ENCODE assay signal across 17 cellular contexts in the genomic region with DNA sequence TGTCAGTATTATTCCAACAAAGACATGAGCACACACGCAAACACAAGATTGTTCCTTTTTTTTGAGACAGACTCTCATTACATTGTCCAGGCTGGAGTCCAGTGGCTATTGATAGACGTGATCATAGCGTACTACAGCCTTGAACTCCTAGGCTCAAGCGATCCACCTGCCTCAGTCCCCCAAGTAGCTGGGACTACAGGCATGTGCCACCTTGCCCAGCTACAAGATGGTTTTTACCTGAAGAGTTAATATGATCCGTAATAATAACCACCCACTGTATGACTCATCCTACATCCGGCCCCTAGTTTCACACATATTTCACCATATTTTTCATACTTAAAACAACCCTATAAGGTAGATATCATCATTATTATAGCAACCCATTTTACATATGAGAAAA. TPM values are rescaled to one million over a fixed set of nuclear protein-coding genes. Genes with fewer than 3 reads are reported as not detected.
DNase-seq lines count a peak whose midpoint lies in the region; ATAC-seq, FAIRE-seq and TF ChIP-seq lines count a peak whose summit lies in the region.
"Had no signal": no experiment of that assay in that cellular context is flagged by ENCODE, and none has a peak within 500 bp of the region (broad histone marks: within the 10 kb centered on the region; RNA-seq: fewer than 3 reads in every experiment).

No MANE protein-coding gene starts in this region.

- peaks cover 16% of the 10 kb centered on the region for H3K36me3 Mint-ChIP-seq in activated CD8-positive, alpha-beta T cell treated with anti-CD3 and anti-CD28 coated beads for 36 hours (ENCODE audit: low read depth)
- peaks cover 2% of the 10 kb centered on the region for H3K36me3 Mint-ChIP-seq in activated CD8-positive, alpha-beta T cell treated with anti-CD3 and anti-CD28 coated beads, Interleukin-2, amount 10 ng/mL, durations not matched to agents 7 days and 5 days (ENCODE audit: low read depth)

- no peaks in the 10 kb centered on the region for H4K20me1 ChIP-seq in GM12878 (ENCODE audit: control insufficient read depth, insufficient read depth)

- no peak overlapping the region for H3K23ac ChIP-seq in trophoblast cell (ENCODE audit: low read length)

- 67% methylated on average over 6 of the region's 6 CpGs for WGBS in GM12878 (ENCODE audit: insufficient coverage, insufficient replicate concordance, low lambda C conversion rate, missing lambda C conversion rate)
- WGBS in trophoblast cell (ENCODE audit: extremely low coverage, insufficient coverage, insufficient read length) = 100% methylated on average over 1 of the region's 6 CpGs

- H3K4me2 ChIP-seq in GM12878 (ENCODE audit: control insufficient read depth, insufficient read depth) (no peak overlapping the region), trophoblast cell (ENCODE audit: low read length) (no peak overlapping the region)
- H3K4me2 ChIP-seq: SK-N-SH had no signal

- TF ChIP-seq RAD21 in GM12878 (IDR thresholded peaks at IDR 0.05; ENCODE audit: insufficient read depth, low read depth, low read length) = no peak

- DNase-seq in activated CD8-positive, alpha-beta T cell treated with anti-CD3 and anti-CD28 coated beads for 36 hours = peak; percentile 25
- no peak for DNase-seq in activated CD8-positive, alpha-beta T cell treated with anti-CD3 and anti-CD28 coated beads, Interleukin-2, amount 10 ng/mL, durations not matched to agents 7 days and 5 days
- DNase-seq in HPDE6-E6E7 (ENCODE audit: extremely low spot score) (peak; percentile 49), GM12878 (ENCODE audit: low read depth, low spot score) (no peak), trophoblast cell (no peak), nucleus accumbens (lab: John Stamatoyannopoulos, UW) (no peak), NCI-H2029 treated with DMSO at 0.1 percent for 48 hours (lab: John Stamatoyannopoulos, UW) (no peak), retina (no peak)
- DNase-seq: activated B cell treated with CpG ODN at 0.5 μM for 24 hours; activated T-cell treated with anti-CD3 and anti-CD28 coated beads, Interleukin-2, amount 50 U/mL, for 72 hours; mesenchymal stem cell; NCI-H1105 treated with DMSO at 0.1 percent for 48 hours; NCI-H524 treated with DMSO at 0.1 percent for 48 hours; SK-N-SH; stimulated activated CD4-positive, alpha-beta T cell treated with anti-CD3 and anti-CD28 coated beads, Interleukin-15, amount 100 ng/mL, for 24 hours had no signal

- no TSS peak for BruUV-seq in GM12878 (replicated peaks; lab: Mats Ljungman, UMichigan)

- no peak overlapping the region for H3K18ac ChIP-seq in trophoblast cell (ENCODE audit: low read length)

- SMC1A ChIA-PET in GM12878 (lab: Charles Lee; ENCODE audit: uncharacterized antibody, unreplicated experiment) = interaction anchor here (0.9 to 3.4 kb wide), 7 partner anchors 9 to 82 kb away, joined by 3 to 22 read pairs (median 3); no protein-coding TSS in a partner anchor

- H2BK5ac ChIP-seq in trophoblast cell (ENCODE audit: low read depth, low read length, poor library complexity) = no peak overlapping the region

- H3K79me2 ChIP-seq in GM12878 (ENCODE audit: control insufficient read depth, insufficient read depth, low read length) = peaks cover 22% of the 10 kb centered on the region
- peaks cover 3% of the 10 kb centered on the region for H3K79me2 ChIP-seq in trophoblast cell (ENCODE audit: control insufficient read depth, insufficient read depth, low read length, poor library complexity)

- H4K8ac ChIP-seq in trophoblast cell (ENCODE audit: low read depth, low read length) = no peak overlapping the region

- H3K14ac ChIP-seq in trophoblast cell (ENCODE audit: low read length) = no peak overlapping the region

- no peak overlapping the region for H2BK120ac ChIP-seq in trophoblast cell (ENCODE audit: insufficient read depth, low read length, poor library complexity)

- H3K4me3 ChIP-seq in GM12878 (no peak overlapping the region), trophoblast cell (ENCODE audit: low read depth, low read length) (no peak overlapping the region)
- H3K4me3 ChIP-seq: vagina had no signal

- RAD21 ChIA-PET in GM12878 (lab: Charles Lee; ENCODE audit: unreplicated experiment) = no interaction called here

- peaks cover 2% of the 10 kb centered on the region for H3K79me1 ChIP-seq in trophoblast cell (ENCODE audit: low read length)

- H2BK12ac ChIP-seq in trophoblast cell (ENCODE audit: low read length) = no peak overlapping the region

- TF ChIP-seq EP300 in GM12878 (IDR thresholded peaks at IDR 0.05; ENCODE audit: borderline replicate concordance in 1 of 2, control insufficient read depth in 1 of 2, low read depth in 2 of 2, low read length in 2 of 2) = no peak

- H2AFZ ChIP-seq in GM12878 (ENCODE audit: control insufficient read depth, low read depth, low read length) (no peak overlapping the region), trophoblast cell (ENCODE audit: insufficient read depth, low read length, poor library complexity) (no peak overlapping the region)

- H3K9me3 ChIP-seq in GM12878 (replicated peaks; ENCODE audit: control insufficient read depth, insufficient read depth, low read length) (no peaks in the 10 kb centered on the region), trophoblast cell (ENCODE audit: insufficient read depth, low read depth, low read length) (no peaks in the 10 kb centered on the region)
- H3K9me3 ChIP-seq: SK-N-SH, vagina had no signal

- no peak overlapping the region for H4K12ac ChIP-seq in trophoblast cell (ENCODE audit: low read depth, low read length)

- H3K9ac ChIP-seq in GM12878 (ENCODE audit: control insufficient read depth, insufficient read depth, low read length) (no peak overlapping the region), trophoblast cell (ENCODE audit: low read length) (no peak overlapping the region)
- H3K9ac ChIP-seq: SK-N-SH had no signal

- no peak overlapping the region for H3K27ac ChIP-seq in GM12878 (ENCODE audit: control insufficient read depth, insufficient read depth)
- no peak overlapping the region for H3K27ac ChIP-seq in trophoblast cell (ENCODE audit: low read depth, low read length)
- H3K27ac ChIP-seq: vagina had no signal

- H3K9me3 Mint-ChIP-seq in activated CD8-positive, alpha-beta T cell treated with anti-CD3 and anti-CD28 coated beads for 36 hours = peaks cover 2% of the 10 kb centered on the region
- H3K9me3 Mint-ChIP-seq in activated CD8-positive, alpha-beta T cell treated with anti-CD3 and anti-CD28 coated beads, Interleukin-2, amount 10 ng/mL, durations not matched to agents 7 days and 5 days (ENCODE audit: insufficient read depth) = peaks cover 5% of the 10 kb centered on the region
- H3K9me3 Mint-ChIP-seq: activated B cell treated with CpG ODN at 0.5 μM for 24 hours; activated T-cell treated with anti-CD3 and anti-CD28 coated beads, Interleukin-2, amount 50 U/mL, for 72 hours had no signal

- intact Hi-C loops in activated CD8-positive, alpha-beta T cell treated with anti-CD3 and anti-CD28 coated beads for 36 hours (cut with micrococcal nuclease) = no loop called here
- intact Hi-C loops in GM12878 (cut with micrococcal nuclease; ENCODE audit: unreplicated experiment) = no loop called here

- in situ Hi-C loops in GM12878 (cut with MboI) = no loop called here

- no peaks in the 10 kb centered on the region; a peak in 1 of 4 replicates for H3K36me3 ChIP-seq in GM12878 (ENCODE audit: control insufficient read depth in 2 of 2, insufficient read depth in 2 of 2, low read length in 1 of 2)
- H3K36me3 ChIP-seq in trophoblast cell (ENCODE audit: control insufficient read depth in 1 of 2, insufficient read depth in 2 of 2, low read length in 2 of 2) = peaks cover 0 to 1% of the 10 kb centered on the region in 2 experiments
- H3K36me3 ChIP-seq: vagina had no signal

- FAIRE-seq in GM12878 (lab: Jason Lieb, UNC) = no peak
- FAIRE-seq: GM12891 had no signal

- TF ChIP-seq POLR2A in GM12878 (IDR thresholded peaks at IDR 0.05; ENCODE audit: low read depth, low read length) = no peak

- H2AK5ac ChIP-seq in trophoblast cell (ENCODE audit: low read length) = no peak overlapping the region

- CTCF ChIA-PET in activated CD8-positive, alpha-beta T cell treated with anti-CD3 and anti-CD28 coated beads for 36 hours (lab: Charles Lee) = interaction anchor here (1.8 kb wide), 1 partner anchor 19 kb away, joined by 5 read pairs; no protein-coding TSS in a partner anchor
- CTCF ChIA-PET in activated CD8-positive, alpha-beta T cell treated with anti-CD3 and anti-CD28 coated beads, Interleukin-2, amount 10 ng/mL, durations not matched to agents 7 days and 5 days (lab: Charles Lee) = no interaction called here
- CTCF ChIA-PET in GM12878 (lab: Yijun Ruan, JAX) = no interaction called here

- peak overlapping the region; percentile 43 for H3K27ac Mint-ChIP-seq in activated CD8-positive, alpha-beta T cell treated with anti-CD3 and anti-CD28 coated beads for 36 hours
- no peak overlapping the region for H3K27ac Mint-ChIP-seq in activated CD8-positive, alpha-beta T cell treated with anti-CD3 and anti-CD28 coated beads, Interleukin-2, amount 10 ng/mL, durations not matched to agents 7 days and 5 days
- H3K27ac Mint-ChIP-seq: activated T-cell treated with anti-CD3 and anti-CD28 coated beads, Interleukin-2, amount 50 U/mL, for 72 hours had no signal

- H3K27me3 ChIP-seq in GM12878 (replicated peaks in 1 of 2; ENCODE audit: control insufficient read depth in 2 of 2, insufficient read depth in 2 of 2, low read length in 1 of 2) (no peaks in the 10 kb centered on the region), trophoblast cell (ENCODE audit: insufficient read depth, low read length) (no peaks in the 10 kb centered on the region)
- H3K27me3 ChIP-seq: vagina had no signal

- H3K4me1 ChIP-seq in GM12878 (ENCODE audit: control insufficient read depth, insufficient read depth, low read length) (no peaks in the 10 kb centered on the region), trophoblast cell (ENCODE audit: control insufficient read depth in 1 of 2, insufficient read depth in 2 of 2, low read length in 2 of 2) (peaks cover 11 to 14% of the 10 kb centered on the region in 2 experiments)
- H3K4me1 ChIP-seq: vagina had no signal

- H4K91ac ChIP-seq in trophoblast cell (ENCODE audit: low read depth, low read length) = no peak overlapping the region

- ATAC-seq in activated CD8-positive, alpha-beta T cell treated with anti-CD3 and anti-CD28 coated beads for 36 hours = peak; percentile 18
- ATAC-seq in activated CD8-positive, alpha-beta T cell treated with anti-CD3 and anti-CD28 coated beads, Interleukin-2, amount 10 ng/mL, durations not matched to agents 7 days and 5 days = no peak
- ATAC-seq in GM12878 = peak; percentile 78

- POLR2A ChIA-PET in activated CD8-positive, alpha-beta T cell treated with anti-CD3 and anti-CD28 coated beads for 36 hours (lab: Charles Lee) = interaction anchor here (0.7 to 2.3 kb wide), 2 partner anchors 14 to 26 kb away, joined by 4 to 10 read pairs; partner anchors contain the start of gene BCAT1
- POLR2A ChIA-PET in activated CD8-positive, alpha-beta T cell treated with anti-CD3 and anti-CD28 coated beads, Interleukin-2, amount 10 ng/mL, durations not matched to agents 7 days and 5 days (lab: Charles Lee) = no interaction called here
- POLR2A ChIA-PET in GM12878 (lab: Charles Lee) = no interaction called here

- TF ChIP-seq CTCF in activated CD8-positive, alpha-beta T cell treated with anti-CD3 and anti-CD28 coated beads for 36 hours (IDR thresholded peaks at IDR 0.05) = no peak
- TF ChIP-seq CTCF in GM12878 (IDR thresholded peaks at IDR 0.05 in 2 of 3, conservative IDR thresholded peaks at IDR 0.05 in 1 of 3; ENCODE audit: control insufficient read depth in 2 of 3, extremely low read depth in 1 of 3, insufficient read depth in 1 of 3, low read depth in 3 of 3, low read length in 3 of 3) = no peak

- peak overlapping the region; percentile 47 for H3K4ac ChIP-seq in trophoblast cell (ENCODE audit: low read depth, low read length)

- H3K4me1 Mint-ChIP-seq in activated CD8-positive, alpha-beta T cell treated with anti-CD3 and anti-CD28 coated beads for 36 hours (ENCODE audit: low read depth) = peaks cover 42% of the 10 kb centered on the region
- peaks cover 15% of the 10 kb centered on the region for H3K4me1 Mint-ChIP-seq in activated CD8-positive, alpha-beta T cell treated with anti-CD3 and anti-CD28 coated beads, Interleukin-2, amount 10 ng/mL, durations not matched to agents 7 days and 5 days (ENCODE audit: low read depth)

- no peak overlapping the region for H3K4me3 Mint-ChIP-seq in activated CD8-positive, alpha-beta T cell treated with anti-CD3 and anti-CD28 coated beads for 36 hours
- H3K4me3 Mint-ChIP-seq in activated CD8-positive, alpha-beta T cell treated with anti-CD3 and anti-CD28 coated beads, Interleukin-2, amount 10 ng/mL, durations not matched to agents 7 days and 5 days = no peak overlapping the region
- H3K4me3 Mint-ChIP-seq: activated B cell treated with CpG ODN at 0.5 μM for 24 hours had no signal

- peaks cover 4% of the 10 kb centered on the region for H3K27me3 Mint-ChIP-seq in activated CD8-positive, alpha-beta T cell treated with anti-CD3 and anti-CD28 coated beads for 36 hours
- H3K27me3 Mint-ChIP-seq in activated CD8-positive, alpha-beta T cell treated with anti-CD3 and anti-CD28 coated beads, Interleukin-2, amount 10 ng/mL, durations not matched to agents 7 days and 5 days (ENCODE audit: low read depth) = no peaks in the 10 kb centered on the region
- H3K27me3 Mint-ChIP-seq: activated B cell treated with CpG ODN at 0.5 μM for 24 hours had no signal

RNA-seq across cellular contexts. Expression of gene BCAT1, which starts 26.8 kb away (rescaled TPM):
- 10 to 100 TPM; 53.3 to 55.6 TPM for total RNA-seq in activated CD8-positive, alpha-beta T cell treated with anti-CD3 and anti-CD28 coated beads for 36 hours
- 10 to 100 TPM; 19.7 to 24.1 TPM for total RNA-seq in activated CD8-positive, alpha-beta T cell treated with anti-CD3 and anti-CD28 coated beads, Interleukin-2, amount 10 ng/mL, durations not matched to agents 7 days and 5 days
- 74.1 and 84.6 TPM in 2 replicates for total RNA-seq in GM12878 (2013; cell fraction: nucleolus; rRNA removed)
- total RNA-seq in GM12878 (2014; rRNA removed) (89.3 and 106 TPM in 2 replicates), GM12878 (2014; rRNA removed; fragmentation: Illumina TruSeq; extraction: Trizol) (122 and 123 TPM in 2 replicates), GM12878 (2021) (187 and 203 TPM in 2 replicates)
- 14.8 TPM for polyA plus RNA-seq in GM12878 (2011; ENCODE audit: low read depth)
- polyA plus RNA-seq in GM12878 (2011; rRNA removed) (31.2 and 47.4 TPM in 2 replicates), GM12878 (2014; fragmentation: Illumina TruSeq; extraction: Trizol) (74.4 and 107 TPM in 2 replicates), GM12878 (2014; fragmentation: Nextera tagmentation; extraction: Ambion mirVana) (10 to 100 TPM; 26.2 to 38.1 TPM), GM12878 (2014; rRNA removed) (44.6 and 50.4 TPM in 2 replicates), GM12878 (2016; fragmentation: Nextera tagmentation; extraction: Ambion mirVana) (100 to 1,000 TPM; 153 to 162 TPM)
- 10.6 and 17.6 TPM in 2 replicates for polyA plus RNA-seq in GM12878 (2011; cell fraction: cytosol; rRNA removed)
- 15.1 and 18.7 TPM in 2 replicates for polyA plus RNA-seq in GM12878 (2011; cell fraction: nucleus; rRNA removed)
- polyA plus RNA-seq in GM12878 (2012) = 21.9 and 34.6 TPM in 2 replicates
- polyA minus RNA-seq in GM12878 (2011; rRNA and poly(A)+ RNA removed) = 61.8 and 62.7 TPM in 2 replicates
- 35.9 and 38.3 TPM in 2 replicates for polyA minus RNA-seq in GM12878 (2011; cell fraction: cytosol; rRNA and poly(A)+ RNA removed)
- 27.0 and 40.6 TPM in 2 replicates for polyA minus RNA-seq in GM12878 (2011; cell fraction: nucleus; rRNA and poly(A)+ RNA removed)
- polyA plus RNA-seq in trophoblast cell (2013) = 80.8 and 83.0 TPM in 2 replicates

Comparison
In these comparisons a context has a peak if more than half of its experiments do, and no peak if none do; other contexts are left out.
1. DNase-seq: peak in activated CD8-positive, alpha-beta T cell treated with anti-CD3 and anti-CD28 coated beads for 36 hours (single experiment) and HPDE6-E6E7 (single experiment); none in activated CD8-positive, alpha-beta T cell treated with anti-CD3 and anti-CD28 coated beads, Interleukin-2, amount 10 ng/mL, durations not matched to agents 7 days and 5 days (single experiment), GM12878 (single experiment), trophoblast cell (0 of 2), nucleus accumbens (0 of 56), NCI-H2029 treated with DMSO at 0.1 percent for 48 hours (single experiment) and retina (single experiment).